Comparison of ENCODE assay signal across 8 cellular contexts in the genomic region with DNA sequence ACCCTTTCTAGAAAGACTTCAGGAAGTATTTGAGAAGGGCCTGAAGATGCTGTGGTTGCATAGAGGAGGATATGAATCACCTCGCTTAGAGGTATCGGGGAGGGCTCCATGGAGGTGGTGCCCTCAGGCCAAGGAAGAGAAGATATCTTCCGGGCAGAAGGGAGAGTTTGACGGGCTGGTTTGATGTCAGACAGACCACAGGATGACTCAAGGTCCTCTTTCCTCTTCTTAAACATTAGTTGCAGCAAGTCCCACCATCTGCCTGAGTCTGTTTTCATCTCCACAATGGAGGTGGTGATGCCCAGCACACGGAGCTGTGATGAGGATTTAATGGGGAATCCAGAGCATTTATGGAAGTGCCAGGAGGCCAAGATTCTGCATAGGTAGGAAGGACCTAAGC. TPM values are rescaled to one million over a fixed set of nuclear protein-coding genes. Genes with fewer than 3 reads are reported as not detected.
A peak's percentile ranks its signal among the peaks of the same experiment; 100 is the strongest.
DNase-seq lines count a peak whose midpoint lies in the region; ATAC-seq and TF ChIP-seq lines count a peak whose summit lies in the region.

No MANE protein-coding gene starts in this region.

- no peak for TF ChIP-seq CTCF in ascending aorta (IDR thresholded peaks at IDR 0.05)

- H3K27ac ChIP-seq in CD8-positive, alpha-beta memory T cell (ENCODE audit: low read depth, low read length) = no peak overlapping the region
- H3K27ac ChIP-seq in ascending aorta = no peak overlapping the region

- H3K4me3 ChIP-seq in CD8-positive, alpha-beta memory T cell (ENCODE audit: low read length) = no peak overlapping the region
- H3K4me3 ChIP-seq in ascending aorta = no peak overlapping the region

- H3K27me3 Mint-ChIP-seq in CD8-positive, alpha-beta memory T cell = peaks cover 0 to 2% of the 10 kb centered on the region in 2 donors

- peak; percentile 44 for ATAC-seq in HG03378 (IDR thresholded peaks at IDR 0.05; ENCODE audit: unreplicated experiment)

- intact Hi-C loops in ascending aorta (cut with DNase I) = no loop called here

- H3K4me1 ChIP-seq in CD8-positive, alpha-beta memory T cell (ENCODE audit: insufficient read depth, low read length) = peaks cover 73% of the 10 kb centered on the region
- H3K4me1 ChIP-seq in ascending aorta = no peaks in the 10 kb centered on the region

- peaks cover 0 to 20% (median 0%) of the 10 kb centered on the region in 3 donors for H3K36me3 Mint-ChIP-seq in CD8-positive, alpha-beta memory T cell

- H3K36me3 ChIP-seq in CD8-positive, alpha-beta memory T cell (ENCODE audit: insufficient read depth, low read length) = no peaks in the 10 kb centered on the region
- no peaks in the 10 kb centered on the region for H3K36me3 ChIP-seq in ascending aorta

- peak overlapping the region; percentile 74 to 96 (median 94) for H3K27ac Mint-ChIP-seq in CD8-positive, alpha-beta memory T cell

- H3K4me1 Mint-ChIP-seq in CD8-positive, alpha-beta memory T cell = peaks cover 76 to 95% (median 76%) of the 10 kb centered on the region in 3 donors

- H3K27me3 ChIP-seq in CD8-positive, alpha-beta memory T cell (ENCODE audit: insufficient read depth, low read length, poor library complexity, severe bottlenecking) = no peaks in the 10 kb centered on the region
- H3K27me3 ChIP-seq in ascending aorta = no peaks in the 10 kb centered on the region

- CTCF ChIA-PET in CD8-positive, alpha-beta memory T cell (lab: Charles Lee) = interaction anchor here (1.1 to 2.4 kb wide), 5 partner anchors 9 to 107 kb away, joined by 3 to 6 read pairs (median 5); no protein-coding TSS in a partner anchor

- H3K4me3 Mint-ChIP-seq in CD8-positive, alpha-beta memory T cell = peak overlapping the region; percentile 4 to 83 (median 54)

- POLR2A ChIA-PET in CD8-positive, alpha-beta memory T cell (lab: Charles Lee) = interaction anchor here (0.7 to 2.7 kb wide), 4 partner anchors 10 to 41 kb away, joined by 3 to 8 read pairs (median 4); a partner anchor contains a TSS

- no peaks in the 10 kb centered on the region for H3K9me3 ChIP-seq in CD8-positive, alpha-beta memory T cell (ENCODE audit: low read length)
- H3K9me3 ChIP-seq in ascending aorta = no peaks in the 10 kb centered on the region

- peak; percentile 25 to 87 (median 41) for DNase-seq in CD8-positive, alpha-beta memory T cell
- peak; percentile 51 to 57 for DNase-seq in activated CD4-positive, alpha-beta T cell treated with anti-CD3 and anti-CD28 coated beads for 24 hours (ENCODE audit: low read depth in 2 of 2)
- peak; percentile 12 for DNase-seq in fibroblast of peridontal ligament (ENCODE audit: extremely low read depth)
- no peak for DNase-seq in ascending aorta (ENCODE audit: low spot score in 2 of 2)
- no peak for DNase-seq in NCI-H526 (lab: John Stamatoyannopoulos, UW)
- no peak for DNase-seq in SK-N-DZ (ENCODE audit: low spot score)
- no peak for DNase-seq in COR-L47 (lab: John Stamatoyannopoulos, UW)

- H3K9me3 Mint-ChIP-seq in CD8-positive, alpha-beta memory T cell = no peaks in the 10 kb centered on the region

RNA-seq across cellular contexts. Expression of a gene that starts 25.1 kb away (rescaled TPM):
- 100 to 1,000 TPM; 218 to 241 TPM for total RNA-seq in CD8-positive, alpha-beta memory T cell
- 107 TPM for polyA plus RNA-seq in CD8-positive, alpha-beta memory T cell
- total RNA-seq in ascending aorta = 0.21 TPM
- polyA plus RNA-seq in SK-N-DZ (2014; cell fraction: cytosol; rRNA removed) = 0.05 TPM in 1 of 2 replicates, not detected in the other
- polyA plus RNA-seq in SK-N-DZ (2014; cell fraction: nucleus; rRNA removed) = not detected in 2 replicates

Comparison
In these comparisons a context has a peak if more than half of its experiments do, and no peak if none do; other contexts are left out.
1. DNase-seq: peak in CD8-positive, alpha-beta memory T cell (5 of 5), activated CD4-positive, alpha-beta T cell treated with anti-CD3 and anti-CD28 coated beads for 24 hours (2 of 2) and fibroblast of peridontal ligament (single experiment); none in ascending aorta (0 of 2), NCI-H526 (0 of 2), SK-N-DZ (single experiment) and COR-L47 (single experiment).
2. RNA of a gene that starts 25.1 kb away (total RNA-seq): 218 to 241 TPM in CD8-positive, alpha-beta memory T cell; 0.21 TPM in ascending aorta (single experiment); every median in the first group is over 100 times any median in the second.